ENCODE assay signal across 18 cellular contexts in the genomic region with DNA sequence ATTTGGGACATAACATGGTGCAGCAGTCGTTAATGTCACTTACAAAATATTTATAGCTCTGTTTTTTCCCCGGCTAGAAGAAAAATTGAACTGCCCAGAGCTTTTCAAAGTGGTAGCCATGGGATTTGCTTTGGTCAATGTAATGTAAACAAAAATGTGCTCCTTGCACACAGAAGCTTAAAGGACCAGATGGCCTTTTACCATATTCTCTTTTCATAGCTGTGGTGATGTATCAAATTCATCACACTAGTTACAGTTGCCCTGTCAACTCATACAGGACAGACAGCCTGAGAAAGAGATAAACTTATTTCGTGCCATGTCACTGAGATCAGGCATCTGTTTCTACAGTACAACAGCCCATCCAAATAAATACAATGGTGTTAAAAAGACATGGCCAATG.
"Had no signal": no experiment of that assay in that cellular context is flagged by ENCODE, and none has a peak within 500 bp of the region (broad histone marks: within the 10 kb centered on the region; RNA-seq: fewer than 3 reads in every experiment).

No MANE protein-coding gene starts in this region.

- H3K4me3 Mint-ChIP-seq: activated CD4-positive, alpha-beta memory T cell treated with anti-CD3 and anti-CD28 coated beads for 36 hours; activated naive CD8-positive, alpha-beta T cell treated with anti-CD3 and anti-CD28 coated beads for 36 hours; activated T-helper 1 cell treated with anti-CD3 and anti-CD28 coated beads, Interleukin-12 subunit alpha, Interleukin-12 subunit beta, Interleukin-2, Interleukin-4 antibody, amounts not matched to agents 30 ng/mL and 10 ng/mL and 1 ng/mL, durations not matched to agents 14 hours and 24 hours and 36 hours; effector memory CD8-positive, alpha-beta T cell; natural killer cell; stimulated activated memory B cell treated with anti-CD40 and anti-IgM and Interleukin-4, amounts not matched to agents 10 μg/mL and 1 μg/mL and 100 μg/mL, for 72 hours; type B pancreatic cell; WTC11 had no signal

- H3K4me3 ChIP-seq: cardiac muscle cell, lower lobe of right lung, testis had no signal

- DNase-seq: activated CD4-positive, alpha-beta memory T cell treated with anti-CD3 and anti-CD28 coated beads for 36 hours; activated CD4-positive, alpha-beta T cell treated with anti-CD3 and anti-CD28 coated beads for 4 hours; activated gamma-delta T cell treated with Interleukin-2 at 50 U/mL for 16 hours; activated naive CD8-positive, alpha-beta T cell treated with anti-CD3 and anti-CD28 coated beads for 36 hours; activated T-cell treated with anti-CD3 and anti-CD28 coated beads for 4 hours; amniotic stem cell; effector memory CD8-positive, alpha-beta T cell; left colon; lower lobe of right lung; natural killer cell; nucleus accumbens; stimulated activated CD4-positive, alpha-beta T cell treated with anti-CD3 and anti-CD28 coated beads, Interleukin-4, amount 100 ng/mL, for 4 hours; testis had no signal

- H3K27me3 Mint-ChIP-seq: activated CD4-positive, alpha-beta memory T cell treated with anti-CD3 and anti-CD28 coated beads for 36 hours; activated naive CD8-positive, alpha-beta T cell treated with anti-CD3 and anti-CD28 coated beads for 36 hours; effector memory CD8-positive, alpha-beta T cell; stimulated activated memory B cell treated with anti-CD40 and anti-IgM and Interleukin-4, amounts not matched to agents 10 μg/mL and 1 μg/mL and 100 μg/mL, for 72 hours; type B pancreatic cell had no signal

- H3K9me3 ChIP-seq: lower lobe of right lung, testis had no signal

- H3K27me3 ChIP-seq: cardiac muscle cell, testis had no signal

- H3K27ac ChIP-seq: cardiac muscle cell, lower lobe of right lung, testis had no signal

- H3K9me3 Mint-ChIP-seq: activated CD4-positive, alpha-beta memory T cell treated with anti-CD3 and anti-CD28 coated beads for 36 hours; activated T-helper 1 cell treated with anti-CD3 and anti-CD28 coated beads, Interleukin-12 subunit alpha, Interleukin-12 subunit beta, Interleukin-2, Interleukin-4 antibody, amounts not matched to agents 30 ng/mL and 10 ng/mL and 1 ng/mL, durations not matched to agents 14 hours and 24 hours and 36 hours; type B pancreatic cell; WTC11 had no signal

- H3K4me1 ChIP-seq: lower lobe of right lung, testis had no signal

- H3K36me3 Mint-ChIP-seq: activated CD4-positive, alpha-beta memory T cell treated with anti-CD3 and anti-CD28 coated beads for 36 hours; activated naive CD8-positive, alpha-beta T cell treated with anti-CD3 and anti-CD28 coated beads for 36 hours; natural killer cell; stimulated activated memory B cell treated with anti-CD40 and anti-IgM and Interleukin-4, amounts not matched to agents 10 μg/mL and 1 μg/mL and 100 μg/mL, for 72 hours; type B pancreatic cell; WTC11 had no signal

- H3K36me3 ChIP-seq: cardiac muscle cell, lower lobe of right lung had no signal

- H3K27ac Mint-ChIP-seq: activated CD4-positive, alpha-beta memory T cell treated with anti-CD3 and anti-CD28 coated beads for 36 hours; activated naive CD8-positive, alpha-beta T cell treated with anti-CD3 and anti-CD28 coated beads for 36 hours; activated T-helper 1 cell treated with anti-CD3 and anti-CD28 coated beads, Interleukin-12 subunit alpha, Interleukin-12 subunit beta, Interleukin-2, Interleukin-4 antibody, amounts not matched to agents 30 ng/mL and 10 ng/mL and 1 ng/mL, durations not matched to agents 14 hours and 24 hours and 36 hours; effector memory CD8-positive, alpha-beta T cell; natural killer cell; stimulated activated memory B cell treated with anti-CD40 and anti-IgM and Interleukin-4, amounts not matched to agents 10 μg/mL and 1 μg/mL and 100 μg/mL, for 72 hours; type B pancreatic cell; WTC11 had no signal

- H3K4me1 Mint-ChIP-seq: activated naive CD8-positive, alpha-beta T cell treated with anti-CD3 and anti-CD28 coated beads for 36 hours; natural killer cell; stimulated activated memory B cell treated with anti-CD40 and anti-IgM and Interleukin-4, amounts not matched to agents 10 μg/mL and 1 μg/mL and 100 μg/mL, for 72 hours had no signal
